ENCODE assay signal across 9 cellular contexts in the genomic region with DNA sequence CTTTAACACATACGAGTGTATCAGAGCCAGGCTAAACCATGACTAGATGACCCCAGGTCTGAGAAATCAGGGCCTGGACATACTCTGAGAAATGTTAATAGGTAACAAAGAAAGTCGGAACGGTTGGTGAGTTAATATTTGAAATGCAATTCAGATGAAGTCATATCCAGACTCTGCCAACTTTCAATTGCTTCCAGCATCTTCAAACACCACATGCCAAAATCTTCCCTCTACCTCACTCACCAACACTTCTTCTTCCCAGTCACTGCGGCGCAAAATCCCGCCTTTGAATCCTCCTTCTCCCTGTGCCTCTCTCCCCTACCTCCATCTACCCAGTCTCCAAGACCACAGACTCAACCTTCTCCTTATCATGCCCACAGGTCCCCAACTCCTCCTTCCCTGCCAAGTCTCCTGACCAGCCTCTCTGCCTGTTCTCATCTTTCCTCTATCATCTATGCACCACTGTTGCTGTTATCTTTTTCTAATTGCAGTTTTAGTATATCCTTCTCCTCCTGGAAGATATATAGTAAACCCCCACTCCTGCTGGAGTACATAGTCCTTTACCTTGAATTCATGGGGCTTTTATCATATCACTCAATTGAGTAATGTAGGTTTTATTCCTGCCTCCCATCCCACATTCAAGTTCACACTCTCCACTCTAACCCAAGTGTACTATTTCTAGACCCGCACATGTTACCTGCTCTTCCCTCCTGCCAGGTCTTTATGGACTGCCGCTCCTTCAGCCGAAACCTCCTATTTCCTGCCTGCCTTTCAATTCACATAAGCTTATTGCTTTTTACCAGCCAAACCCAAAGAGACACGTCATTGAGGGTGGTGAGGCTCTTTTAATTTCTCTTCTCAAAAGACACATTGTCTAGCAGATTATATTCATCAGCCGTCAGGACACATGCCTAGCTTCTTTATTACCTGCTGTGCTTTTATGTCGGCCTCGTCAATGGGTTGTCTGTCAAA. TPM values are rescaled to one million over a fixed set of nuclear protein-coding genes. Genes with fewer than 3 reads are reported as not detected.
A peak's percentile ranks its signal among the peaks of the same experiment; 100 is the strongest.
DNase-seq lines count a peak whose midpoint lies in the region; FAIRE-seq and TF ChIP-seq lines count a peak whose summit lies in the region.
"Had no signal": no experiment of that assay in that cellular context is flagged by ENCODE, and none has a peak within 500 bp of the region (broad histone marks: within the 10 kb centered on the region; RNA-seq: fewer than 3 reads in every experiment).

No MANE protein-coding gene starts in this region.

- no peak for TF ChIP-seq POLR2A in GM12891 (IDR thresholded peaks at IDR 0.05; ENCODE audit: low read depth, low read length)

- peak; percentile 64 for DNase-seq in HK-2 (ENCODE audit: unreplicated experiment)
- peak; percentile 7 for DNase-seq in T1000 (lab: John Stamatoyannopoulos, UW)
- DNase-seq in foreskin melanocyte: peak; percentile 21
- peak; percentile 34 for DNase-seq in superior temporal gyrus (ENCODE audit: extremely low spot score)
- no peak for DNase-seq in cerebellar nuclear complex (lab: John Stamatoyannopoulos, UW)
- no peak for DNase-seq in GM12891 (ENCODE audit: insufficient read length, low spot score)
- no peak for DNase-seq in globus pallidus (ENCODE audit: low spot score)

- FAIRE-seq in GM12891 (lab: Jason Lieb, UNC): no peak
- FAIRE-seq: endothelial cell of umbilical vein, G401.6 had no signal

TF ChIP-seq in GM12891, 5 proteins besides CTCF, POLR2A, EP300 and RAD21:
- TF ChIP-seq PAX5 (IDR thresholded peaks at IDR 0.05; ENCODE audit: insufficient read depth, low read length, severe bottlenecking) (no peak), POU2F2 (IDR thresholded peaks at IDR 0.05; ENCODE audit: low read depth, low read length) (no peak), POLR2AphosphoS5 (IDR thresholded peaks at IDR 0.05; ENCODE audit: low read depth, low read length) (no peak), SPI1 (IDR thresholded peaks at IDR 0.05; ENCODE audit: low read depth, low read length) (no peak), TAF1 (IDR thresholded peaks at IDR 0.05; ENCODE audit: low read depth, low read length) (no peak)

RNA-seq across cellular contexts. Expression of a gene that starts 41.5 kb away (rescaled TPM):
- 4.0 TPM for polyA plus RNA-seq in GM12891 (2012; ENCODE audit: low read depth, missing spikeins)

Comparison
In these comparisons a context has a peak if more than half of its experiments do, and no peak if none do; other contexts are left out.
1. DNase-seq: peak in HK-2 (single experiment), T1000 (single experiment), foreskin melanocyte (single experiment) and superior temporal gyrus (single experiment); none in cerebellar nuclear complex (0 of 2), GM12891 (single experiment) and globus pallidus (single experiment).